In the genomic region with DNA sequence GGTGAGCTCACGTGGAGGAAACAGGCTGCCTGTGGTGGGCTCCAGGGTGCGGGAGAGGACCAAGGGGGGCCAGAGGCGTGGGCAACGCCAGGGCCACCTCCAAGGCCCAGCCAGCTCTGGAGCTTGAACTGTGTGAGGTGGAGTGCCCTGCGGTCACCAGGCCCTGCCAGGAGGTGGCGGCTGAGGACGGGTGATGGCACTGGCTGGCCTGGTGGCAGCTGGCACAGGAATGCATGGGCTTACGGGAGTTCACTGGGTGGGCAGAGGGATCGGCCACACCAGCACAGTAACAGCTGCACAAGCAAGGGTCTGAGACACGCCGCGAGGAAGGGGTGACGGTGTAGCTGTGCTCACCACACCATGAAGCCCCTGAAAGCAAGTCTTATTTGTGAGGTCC, we compare ENCODE assay signal across 7 cellular contexts.
DNase-seq lines count a peak whose midpoint lies in the region; TF ChIP-seq lines count a peak whose summit lies in the region.

No MANE protein-coding gene starts in this region.

- H3K9me2 ChIP-seq in MM.1S (replicated peaks; ENCODE audit: insufficient read depth, low read length), result no peaks in the 10 kb centered on the region

- no peaks in the 10 kb centered on the region for H3K4me1 ChIP-seq in MM.1S (ENCODE audit: low read length)
- H3K4me1 ChIP-seq in parathyroid adenoma, result no peaks in the 10 kb centered on the region

- H3K9me3 ChIP-seq in MM.1S (replicated peaks; ENCODE audit: insufficient read depth, low read length) (no peaks in the 10 kb centered on the region), parathyroid adenoma (ENCODE audit: control insufficient read depth, low read length) (no peaks in the 10 kb centered on the region)

- H3K4me2 ChIP-seq in MM.1S (ENCODE audit: low read depth, low read length), result no peak overlapping the region
- no peak overlapping the region for H3K4me2 ChIP-seq in parathyroid adenoma (ENCODE audit: low read length)

- H3K4me3 ChIP-seq in GM06990 (replicated peaks; ENCODE audit: low read depth, low read length), result no peak overlapping the region
- no peak overlapping the region for H3K4me3 ChIP-seq in MM.1S (ENCODE audit: low read length)
- no peak overlapping the region for H3K4me3 ChIP-seq in epithelial cell of esophagus (ENCODE audit: low read length)
- no peak overlapping the region for H3K4me3 ChIP-seq in parathyroid adenoma (ENCODE audit: low read depth, low read length)

- no peaks in the 10 kb centered on the region for H3F3A ChIP-seq in MM.1S (ENCODE audit: insufficient read depth, low read length)

- H4K20me1 ChIP-seq in MM.1S (ENCODE audit: insufficient read depth, low read length), result no peaks in the 10 kb centered on the region

- H3K79me2 ChIP-seq in MM.1S (ENCODE audit: low read length) (peaks cover 29% of the 10 kb centered on the region), parathyroid adenoma (peaks cover 32% of the 10 kb centered on the region)

- H3K27ac ChIP-seq in MM.1S (ENCODE audit: low read length), result no peak overlapping the region
- H3K27ac ChIP-seq in parathyroid adenoma, result no peak overlapping the region

- H3K36me3 ChIP-seq in GM06990 (ENCODE audit: control insufficient read depth, insufficient read depth, low read length) (peaks cover 14% of the 10 kb centered on the region), MM.1S (replicated peaks; ENCODE audit: insufficient read depth, low read length) (no peaks in the 10 kb centered on the region), parathyroid adenoma (ENCODE audit: control insufficient read depth, insufficient read depth, low read length) (no peaks in the 10 kb centered on the region)

- no peak overlapping the region for H3K9ac ChIP-seq in MM.1S (ENCODE audit: low read length)
- H3K9ac ChIP-seq in parathyroid adenoma, result no peak overlapping the region

- no peak overlapping the region for H2AFZ ChIP-seq in MM.1S (ENCODE audit: low read length)
- H2AFZ ChIP-seq in parathyroid adenoma, result no peak overlapping the region

- DNase-seq in GM06990 (ENCODE audit: extremely low read depth, insufficient read length) (no peak), MM.1S (no peak), epithelial cell of esophagus (ENCODE audit: low read depth) (no peak), T1000 (lab: John Stamatoyannopoulos, UW) (no peak), NCI-H1417 treated with DMSO at 0.1 percent for 48 hours (lab: John Stamatoyannopoulos, UW) (no peak), NCI-H146 (lab: John Stamatoyannopoulos, UW) (no peak)

- peak; percentile 14 for TF ChIP-seq CTCF in GM06990 (IDR thresholded peaks at IDR 0.05; ENCODE audit: insufficient read depth, low read length, poor library complexity, severe bottlenecking)
- peak; percentile 28 for TF ChIP-seq CTCF in MM.1S (IDR thresholded peaks at IDR 0.05; ENCODE audit: low read length)
- peak; percentile 41 for TF ChIP-seq CTCF in epithelial cell of esophagus (IDR thresholded peaks at IDR 0.05; ENCODE audit: insufficient read depth, low read depth, low read length, missing control alignments)
- peak; percentile 33 for TF ChIP-seq CTCF in parathyroid adenoma (IDR thresholded peaks at IDR 0.05)

- H3K27me3 ChIP-seq in GM06990 (replicated peaks; ENCODE audit: control insufficient read depth, insufficient read depth, low read length), result no peaks in the 10 kb centered on the region
- H3K27me3 ChIP-seq in MM.1S (replicated peaks; ENCODE audit: insufficient read depth, low read length), result no peaks in the 10 kb centered on the region
- no peaks in the 10 kb centered on the region for H3K27me3 ChIP-seq in parathyroid adenoma (ENCODE audit: control insufficient read depth, insufficient read depth, low read length)
